36 cellular contexts compared by ENCODE assay signal in the genomic region with DNA sequence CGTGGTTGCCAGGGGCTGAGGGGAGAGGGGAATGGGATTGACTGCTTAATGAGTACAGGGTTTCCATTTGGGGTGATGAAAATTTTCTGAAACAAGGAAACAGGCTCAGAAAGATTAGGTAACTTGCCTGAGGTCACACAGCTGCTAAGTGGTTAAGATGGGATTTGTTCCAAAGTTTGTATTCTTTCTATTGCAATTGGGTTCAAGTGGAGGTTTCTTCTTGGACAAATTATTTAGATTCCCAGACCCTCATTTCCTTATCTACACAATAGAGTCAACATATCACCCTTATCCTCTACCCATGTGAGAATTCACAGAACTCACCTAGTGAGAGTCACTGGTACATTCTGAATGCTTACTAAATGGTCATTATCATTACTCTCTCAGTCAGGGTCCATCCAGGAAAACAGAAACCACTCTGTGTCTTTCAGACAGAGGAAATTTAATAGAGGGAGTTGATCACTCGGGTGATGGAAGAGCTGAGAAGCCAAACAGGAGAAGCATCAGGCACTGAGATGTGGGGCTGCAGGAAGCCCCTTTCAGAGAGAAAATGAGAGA. TPM values are rescaled to one million over a fixed set of nuclear protein-coding genes. Genes with fewer than 3 reads are reported as not detected.
"Had no signal": no experiment of that assay in that cellular context is flagged by ENCODE, and none has a peak within 500 bp of the region (broad histone marks: within the 10 kb centered on the region; RNA-seq: fewer than 3 reads in every experiment).

No MANE protein-coding gene starts in this region.

- H3K36me3 ChIP-seq: ascending aorta, cardiac muscle cell had no signal

- DNase-seq: activated CD4-positive, alpha-beta memory T cell treated with anti-CD3 and anti-CD28 coated beads, Interleukin-2, amount 10 ng/mL, durations not matched to agents 7 days and 5 days; activated CD4-positive, alpha-beta T cell treated with anti-CD3 and anti-CD28 coated beads for 1 hour; activated CD4-positive, alpha-beta T cell treated with anti-CD3 and anti-CD28 coated beads for 36 hours; activated CD4-positive, alpha-beta T cell treated with anti-CD3 and anti-CD28 coated beads for 48 hours; activated CD4-positive, alpha-beta T cell treated with anti-CD3 and anti-CD28 coated beads, Interleukin-2, amount 10 ng/mL, durations not matched to agents 7 days and 5 days; activated CD4-positive, alpha-beta T cell treated with anti-CD3 and anti-CD28 coated beads, Interleukin-2, amount 50 U/mL, for 48 hours; activated CD4-positive, CD25-positive, alpha-beta regulatory T cell; activated CD8-positive, alpha-beta memory T cell treated with anti-CD3 and anti-CD28 coated beads for 24 hours; activated CD8-positive, alpha-beta memory T cell treated with anti-CD3 and anti-CD28 coated beads, Interleukin-2, amount 10 ng/mL, durations not matched to agents 7 days and 5 days; activated CD8-positive, alpha-beta memory T cell treated with anti-CD3 and anti-CD28 coated beads, Interleukin-2, amount 50 U/mL, for 48 hours; activated CD8-positive, alpha-beta T cell treated with anti-CD3 and anti-CD28 coated beads, Interleukin-2, amount 10 ng/mL, durations not matched to agents 7 days and 5 days; activated effector memory CD4-positive, alpha-beta T cell treated with Interleukin-2 at 50 U/mL for 16 hours; activated gamma-delta T cell; activated naive CD4-positive, alpha-beta T cell treated with anti-CD3 and anti-CD28 coated beads, Interleukin-2, amount 10 ng/mL, durations not matched to agents 7 days and 5 days; activated naive CD4-positive, alpha-beta T cell treated with Interleukin-2 at 50 U/mL for 16 hours; activated naive CD8-positive, alpha-beta T cell treated with anti-CD3 and anti-CD28 coated beads, Interleukin-2, amount 10 ng/mL, durations not matched to agents 7 days and 5 days; activated naive CD8-positive, alpha-beta T cell treated with anti-CD3 and anti-CD28 coated beads, Interleukin-2, amount 50 U/mL, for 24 hours; activated T-cell treated with anti-CD3 and anti-CD28 coated beads, Interleukin-2, amount 50 U/mL, for 24 hours; activated T-cell treated with anti-CD3 and anti-CD28 coated beads, Interleukin-2, amount 50 U/mL, for 48 hours; amygdala; anterior cingulate cortex; caudate nucleus; cerebellar nuclear complex; T-helper 17 cell had no signal

- H3K4me3 ChIP-seq: ascending aorta, cardiac muscle cell had no signal

- FAIRE-seq: TTC549 had no signal

- H3K27me3 ChIP-seq: ascending aorta, cardiac muscle cell had no signal

- H3K27ac ChIP-seq: ascending aorta, cardiac muscle cell, VCaP had no signal

- ATAC-seq: activated CD4-positive, alpha-beta T cell treated with anti-CD3 and anti-CD28 coated beads for 36 hours; activated CD4-positive, CD25-positive, alpha-beta regulatory T cell treated with anti-CD3 and anti-CD28 coated beads, Interleukin-2, amount 50 U/mL, for 24 hours; activated CD8-positive, alpha-beta memory T cell treated with anti-CD3 and anti-CD28 coated beads, Interleukin-2, amount 10 ng/mL, durations not matched to agents 7 days and 5 days; activated CD8-positive, alpha-beta T cell treated with anti-CD3 and anti-CD28 coated beads, Interleukin-2, amount 10 ng/mL, durations not matched to agents 7 days and 5 days; activated naive CD8-positive, alpha-beta T cell treated with anti-CD3 and anti-CD28 coated beads, Interleukin-2, amount 50 U/mL, for 24 hours; T-helper 17 cell; WTC11 had no signal

- H3K9me3 ChIP-seq: ascending aorta had no signal

- H3K4me1 ChIP-seq: ascending aorta had no signal

RNA-seq across cellular contexts. Expression of a gene that starts 22.6 kb away (rescaled TPM):
- total RNA-seq: activated CD4-positive, alpha-beta memory T cell treated with anti-CD3 and anti-CD28 coated beads, Interleukin-2, amount 10 ng/mL, durations not matched to agents 7 days and 5 days; activated CD4-positive, alpha-beta T cell treated with anti-CD3 and anti-CD28 coated beads for 36 hours; activated CD4-positive, alpha-beta T cell treated with anti-CD3 and anti-CD28 coated beads, Interleukin-2, amount 10 ng/mL, durations not matched to agents 7 days and 5 days; activated CD8-positive, alpha-beta memory T cell treated with anti-CD3 and anti-CD28 coated beads, Interleukin-2, amount 10 ng/mL, durations not matched to agents 7 days and 5 days; activated CD8-positive, alpha-beta T cell treated with anti-CD3 and anti-CD28 coated beads, Interleukin-2, amount 10 ng/mL, durations not matched to agents 7 days and 5 days; activated naive CD8-positive, alpha-beta T cell treated with anti-CD3 and anti-CD28 coated beads, Interleukin-2, amount 10 ng/mL, durations not matched to agents 7 days and 5 days; activated T-helper 2 cell treated with anti-CD3 and anti-CD28 coated beads, Interferon-gamma antibody, Interleukin-2, Interleukin-4, amounts not matched to agents 10 μg/mL and 5 μg/mL and 100 μg/mL, durations not matched to agents 14 hours and 24 hours and 36 hours; ascending aorta; bronchial epithelial cell; T-helper 1 cell treated with Interleukin-12 subunit alpha and Interleukin-12 subunit beta and Interleukin-4 antibody, amounts not matched to agents 30 ng/mL and 1 ng/mL, for 36 hours; T-helper 17 cell; T-helper 2 cell treated with Interferon-gamma antibody and Interleukin-4, amounts not matched to agents 100 ng/mL and 5 ng/mL, for 36 hours had no signal

RNA-seq across cellular contexts. Expression of a gene that starts 57.2 kb away (rescaled TPM):
- total RNA-seq: activated CD4-positive, alpha-beta memory T cell treated with anti-CD3 and anti-CD28 coated beads, Interleukin-2, amount 10 ng/mL, durations not matched to agents 7 days and 5 days; activated CD4-positive, alpha-beta T cell treated with anti-CD3 and anti-CD28 coated beads for 36 hours; activated CD4-positive, alpha-beta T cell treated with anti-CD3 and anti-CD28 coated beads, Interleukin-2, amount 10 ng/mL, durations not matched to agents 7 days and 5 days; activated CD8-positive, alpha-beta memory T cell treated with anti-CD3 and anti-CD28 coated beads, Interleukin-2, amount 10 ng/mL, durations not matched to agents 7 days and 5 days; activated CD8-positive, alpha-beta T cell treated with anti-CD3 and anti-CD28 coated beads, Interleukin-2, amount 10 ng/mL, durations not matched to agents 7 days and 5 days; activated naive CD8-positive, alpha-beta T cell treated with anti-CD3 and anti-CD28 coated beads, Interleukin-2, amount 10 ng/mL, durations not matched to agents 7 days and 5 days; activated T-helper 2 cell treated with anti-CD3 and anti-CD28 coated beads, Interferon-gamma antibody, Interleukin-2, Interleukin-4, amounts not matched to agents 10 μg/mL and 5 μg/mL and 100 μg/mL, durations not matched to agents 14 hours and 24 hours and 36 hours; ascending aorta; bronchial epithelial cell; cardiac muscle cell; chondrocyte; T-helper 1 cell treated with Interleukin-12 subunit alpha and Interleukin-12 subunit beta and Interleukin-4 antibody, amounts not matched to agents 30 ng/mL and 1 ng/mL, for 36 hours; T-helper 17 cell; T-helper 2 cell treated with Interferon-gamma antibody and Interleukin-4, amounts not matched to agents 100 ng/mL and 5 ng/mL, for 36 hours; WTC11 had no signal
- polyA plus RNA-seq: adipose tissue, cardiac muscle cell had no signal
